ENCODE assay signal across 1 cellular context in genomic region chr6:62286470-62286843, GRCh38.
TF ChIP-seq lines count a peak whose summit lies in the region.

No MANE protein-coding gene starts in this region.

TF ChIP-seq in SK-N-SH, 30 proteins besides CTCF, POLR2A, EP300 and RAD21 (continued from another document):
- TF ChIP-seq TEAD4 (IDR thresholded peaks at IDR 0.05; ENCODE audit: borderline replicate concordance, insufficient read depth): no peak
- TF ChIP-seq TAF1 (IDR thresholded peaks at IDR 0.05; ENCODE audit: borderline replicate concordance, low read depth, low read length): no peak
- no peak for TF ChIP-seq NRF1 (IDR thresholded peaks at IDR 0.05; ENCODE audit: low read depth, low read length)
- TF ChIP-seq ELF1 (IDR thresholded peaks at IDR 0.05): no peak
- TF ChIP-seq TCF12 (IDR thresholded peaks at IDR 0.05): no peak
